In the genomic region with DNA sequence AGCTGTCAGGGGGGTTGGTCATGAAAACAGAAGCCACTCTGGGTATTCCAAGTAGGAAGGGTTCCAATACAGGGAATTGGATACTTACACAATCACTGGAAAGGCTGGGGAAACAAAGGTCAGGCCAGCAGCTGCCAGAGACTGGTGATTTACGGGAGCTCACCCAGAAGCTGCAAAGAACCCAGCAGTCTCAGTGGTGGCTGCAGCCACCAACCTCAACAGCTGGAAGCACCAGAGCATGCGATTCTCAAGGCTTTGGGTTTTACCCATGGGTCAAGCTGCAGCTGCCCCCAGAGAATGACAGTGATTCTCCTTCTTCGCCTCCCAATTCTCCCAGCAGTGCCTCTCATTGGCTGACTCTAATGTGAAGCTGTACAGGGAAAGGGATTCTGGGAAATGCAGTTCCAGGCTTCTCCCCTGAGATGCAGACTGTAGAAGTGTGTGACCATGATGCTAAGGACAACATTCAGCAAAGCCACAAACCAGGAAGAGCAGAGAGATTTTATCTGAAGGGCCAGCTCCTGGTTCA, we compare ENCODE assay signal across 8 cellular contexts.
A peak's percentile ranks its signal among the peaks of the same experiment; 100 is the strongest.
DNase-seq lines count a peak whose midpoint lies in the region; ATAC-seq and TF ChIP-seq lines count a peak whose summit lies in the region.

No MANE protein-coding gene starts in this region.

- POLR2A ChIA-PET in CD4-positive, alpha-beta T cell (lab: Charles Lee), result no interaction called here

- H3K4me3 ChIP-seq in BLaER1 (no peak overlapping the region), choroid plexus epithelial cell (ENCODE audit: low read depth, low read length) (no peak overlapping the region)

- DNase-seq in choroid plexus epithelial cell (ENCODE audit: low read depth), result peak; percentile 38
- no peak for DNase-seq in effector CD4-positive, alpha-beta T cell
- no peak for DNase-seq in NCI-H524 treated with DMSO at 0.1 percent for 48 hours (lab: John Stamatoyannopoulos, UW)
- DNase-seq in NCI-H146 treated with DMSO at 0.1 percent for 48 hours (lab: John Stamatoyannopoulos, UW; ENCODE audit: unreplicated experiment), result no peak
- no peak for DNase-seq in CD4-positive, alpha-beta T cell

- CTCF ChIA-PET in CD4-positive, alpha-beta T cell (lab: Charles Lee), result no interaction called here

- peak overlapping the region; percentile 65 for H3K4me2 ChIP-seq in BLaER1

- H3K4me3 Mint-ChIP-seq in CD4-positive, alpha-beta T cell, result no peak overlapping the region

- H3K9me3 Mint-ChIP-seq in CD4-positive, alpha-beta T cell, result peaks cover 14% of the 10 kb centered on the region

- H3K27ac Mint-ChIP-seq in CD4-positive, alpha-beta T cell, result no peak overlapping the region

- H3K9me3 ChIP-seq in BLaER1, result peaks cover 44% of the 10 kb centered on the region
- H3K9me3 ChIP-seq in CD4-positive, alpha-beta T cell (ENCODE audit: control insufficient read depth, low read length), result peaks cover 4% of the 10 kb centered on the region

- no peaks in the 10 kb centered on the region for H3K27me3 ChIP-seq in BLaER1
- H3K27me3 ChIP-seq in CD4-positive, alpha-beta T cell (ENCODE audit: control insufficient read depth, insufficient read depth, low read length), result no peaks in the 10 kb centered on the region

- peaks cover 48% of the 10 kb centered on the region for H3K4me1 ChIP-seq in BLaER1

- no peak overlapping the region for H3K27ac ChIP-seq in BLaER1
- H3K27ac ChIP-seq in CD4-positive, alpha-beta T cell (ENCODE audit: low read depth, low read length), result no peak overlapping the region

- no peak for TF ChIP-seq CTCF in choroid plexus epithelial cell (conservative IDR thresholded peaks at IDR 0.05; ENCODE audit: low read depth, low read length)
- TF ChIP-seq CTCF in CD4-positive, alpha-beta T cell (IDR thresholded peaks at IDR 0.05), result no peak

- H3K9ac ChIP-seq in BLaER1, result no peak overlapping the region

- peak; percentile 90 for ATAC-seq in GM19455 (IDR thresholded peaks at IDR 0.05; ENCODE audit: unreplicated experiment)
- ATAC-seq in HG03097 (IDR thresholded peaks at IDR 0.05; ENCODE audit: low FRiP score, unreplicated experiment), result peak; percentile 98
- ATAC-seq in CD4-positive, alpha-beta T cell (ENCODE audit: poor library complexity), result no peak

- H4K20me1 ChIP-seq in BLaER1, result peaks cover 8% of the 10 kb centered on the region; the same call in 1 of the 2 replicates

- H3K36me3 Mint-ChIP-seq in CD4-positive, alpha-beta T cell (ENCODE audit: low read depth), result peaks cover 6% of the 10 kb centered on the region

- no peaks in the 10 kb centered on the region for H3K4me1 Mint-ChIP-seq in CD4-positive, alpha-beta T cell (ENCODE audit: low read depth)

- H3K36me3 ChIP-seq in BLaER1, result 0 out of 2 replicates have a peak, but pooled peaks cover 6% of the 10 kb centered on the region

- no peaks in the 10 kb centered on the region for H3K27me3 Mint-ChIP-seq in CD4-positive, alpha-beta T cell

- intact Hi-C loops in CD4-positive, alpha-beta T cell (cut with DNase I, micrococcal nuclease), result no loop called here
